Comparison of ENCODE assay signal across 27 cellular contexts in the genomic region with DNA sequence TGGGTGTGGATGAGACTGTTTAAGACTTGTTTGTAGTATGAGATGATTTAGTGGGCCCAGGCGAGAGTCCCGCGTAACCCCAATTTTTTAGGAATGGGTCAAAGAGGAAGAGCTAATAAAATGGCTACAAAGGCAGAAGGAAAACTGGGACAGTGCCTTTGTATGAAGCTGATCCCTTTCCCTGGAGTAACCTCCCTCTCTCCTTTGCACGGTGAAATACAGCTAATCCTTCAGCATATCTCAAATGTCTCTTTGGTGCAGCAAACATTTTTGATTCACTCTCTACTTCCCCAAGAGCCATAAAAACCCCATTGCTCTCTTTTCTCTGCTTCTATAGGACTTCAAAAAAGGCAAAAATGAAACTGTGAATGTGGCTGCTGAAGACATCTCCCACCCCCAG.
"Had no signal": no experiment of that assay in that cellular context is flagged by ENCODE, and none has a peak within 500 bp of the region (broad histone marks: within the 10 kb centered on the region; RNA-seq: fewer than 3 reads in every experiment).

No MANE protein-coding gene starts in this region.

- H3K4me1 Mint-ChIP-seq: naive thymus-derived CD4-positive, alpha-beta T cell; stimulated activated memory B cell treated with anti-CD40 and anti-IgM and Interleukin-4, amounts not matched to agents 10 μg/mL and 1 μg/mL and 100 μg/mL, for 72 hours; stimulated activated naive CD8-positive, alpha-beta T cell treated with anti-CD3 and anti-CD28 coated beads, Interleukin-15, amount 100 ng/mL, for 72 hours had no signal

- H3K9me3 ChIP-seq: mucosa of descending colon, ovary, testis, thyroid gland, transverse colon, upper lobe of left lung had no signal

- DNase-seq: glutamatergic neuron; heart right ventricle; hippocampal formation; kidney; left ventricle myocardium inferior; midbrain; mucosa of descending colon; naive thymus-derived CD4-positive, alpha-beta T cell; ovary; right cardiac atrium; stimulated activated CD4-positive, alpha-beta T cell treated with anti-CD3 and anti-CD28 coated beads, Interleukin-1b, Interleukin-23, amount 100 ng/mL, for 48 hours; stimulated activated CD4-positive, alpha-beta T cell treated with anti-CD3 and anti-CD28 coated beads, Interleukin-2, amount 100 ng/mL, for 48 hours; stimulated activated CD4-positive, alpha-beta T cell treated with anti-CD3 and anti-CD28 coated beads, Interleukin-4, amount 100 ng/mL, for 4 hours; stimulated activated CD8-positive, alpha-beta memory T cell treated with anti-CD3 and anti-CD28 coated beads, Interleukin-4, amount 100 ng/mL, for 48 hours; stimulated activated naive CD4-positive, alpha-beta T cell treated with Interleukin-2 at 50 U/mL for 16 hours; stimulated activated naive CD8-positive, alpha-beta T cell treated with anti-CD3 and anti-CD28 coated beads, Interleukin-15, amount 100 ng/mL, for 72 hours; substantia nigra; testis; thyroid gland; transverse colon; upper lobe of left lung had no signal

- H3K4me3 Mint-ChIP-seq: naive thymus-derived CD4-positive, alpha-beta T cell; natural killer cell treated with Interleukin-12 subunit alpha and Interleukin-12 subunit beta and Interleukin-15 and Interleukin-18, amount 100 ng/mL, for 72 hours; stimulated activated memory B cell treated with anti-CD40 and anti-IgM and Interleukin-4, amounts not matched to agents 10 μg/mL and 1 μg/mL and 100 μg/mL, for 72 hours; stimulated activated naive CD8-positive, alpha-beta T cell treated with anti-CD3 and anti-CD28 coated beads, Interleukin-15, amount 100 ng/mL, for 72 hours had no signal

- ATAC-seq: naive thymus-derived CD4-positive, alpha-beta T cell; right cardiac atrium; sciatic nerve; stimulated activated memory B cell treated with anti-CD40 and anti-IgM and Interleukin-4, amounts not matched to agents 10 μg/mL and 1 μg/mL and 100 μg/mL, for 72 hours; stimulated activated naive CD8-positive, alpha-beta T cell treated with anti-CD3 and anti-CD28 coated beads, Interleukin-15, amount 100 ng/mL, for 72 hours had no signal

- H3K27me3 Mint-ChIP-seq: progenitor cell of endocrine pancreas; stimulated activated memory B cell treated with anti-CD40 and anti-IgM and Interleukin-4, amounts not matched to agents 10 μg/mL and 1 μg/mL and 100 μg/mL, for 72 hours; stimulated activated naive CD8-positive, alpha-beta T cell treated with anti-CD3 and anti-CD28 coated beads, Interleukin-15, amount 100 ng/mL, for 72 hours had no signal

- H3K4me1 ChIP-seq: left ventricle myocardium inferior, testis, upper lobe of left lung had no signal

- H3K4me3 ChIP-seq: heart right ventricle, left ventricle myocardium inferior, lung, mucosa of descending colon, ovary, smooth muscle cell, testis, thyroid gland, transverse colon, upper lobe of left lung had no signal

- H3K36me3 Mint-ChIP-seq: naive thymus-derived CD4-positive, alpha-beta T cell; natural killer cell treated with Interleukin-12 subunit alpha and Interleukin-12 subunit beta and Interleukin-15 and Interleukin-18, amount 100 ng/mL, for 72 hours; stimulated activated memory B cell treated with anti-CD40 and anti-IgM and Interleukin-4, amounts not matched to agents 10 μg/mL and 1 μg/mL and 100 μg/mL, for 72 hours had no signal

- FAIRE-seq: kidney had no signal

- H3K36me3 ChIP-seq: heart right ventricle, left ventricle myocardium inferior, ovary, thyroid gland, transverse colon, upper lobe of left lung had no signal

- H3K27me3 ChIP-seq: heart right ventricle, ovary, testis, thyroid gland, transverse colon, upper lobe of left lung had no signal

- H3K27ac Mint-ChIP-seq: naive thymus-derived CD4-positive, alpha-beta T cell; progenitor cell of endocrine pancreas; stimulated activated memory B cell treated with anti-CD40 and anti-IgM and Interleukin-4, amounts not matched to agents 10 μg/mL and 1 μg/mL and 100 μg/mL, for 72 hours; stimulated activated naive CD8-positive, alpha-beta T cell treated with anti-CD3 and anti-CD28 coated beads, Interleukin-15, amount 100 ng/mL, for 72 hours had no signal

- H3K27ac ChIP-seq: ovary, testis, thyroid gland, transverse colon, upper lobe of left lung had no signal
